1 cellular context compared by ENCODE assay signal in genomic region chr9:99071313-99072039, GRCh38.
TF ChIP-seq lines count a peak whose summit lies in the region.

No MANE protein-coding gene starts in this region.

TF ChIP-seq in K562, 482 proteins besides CTCF, POLR2A, EP300 and RAD21 (continued from another document and continues in another):
- TF ChIP-seq MGA (IDR thresholded peaks at IDR 0.05), result no peak
- 0 out of 2 replicates have a peak, but pooled peaks have one; percentile 10 for TF ChIP-seq DPF2 (IDR thresholded peaks at IDR 0.05)
- no peak for TF ChIP-seq THRAP3 (IDR thresholded peaks at IDR 0.05; ENCODE audit: borderline replicate concordance)
- TF ChIP-seq ZBTB2 (IDR thresholded peaks at IDR 0.05), result no peak
- TF ChIP-seq MCM5 (IDR thresholded peaks at IDR 0.05; ENCODE audit: low read depth), result no peak
- no peak for TF ChIP-seq GATAD2A (IDR thresholded peaks at IDR 0.05)
- no peak; the same call in 1 of the 2 replicates for TF ChIP-seq ZNF584 (CRISPR knock-in tag; IDR thresholded peaks at IDR 0.05; ENCODE audit: low read depth)
- TF ChIP-seq NFE2L1 (tag; IDR thresholded peaks at IDR 0.05; ENCODE audit: borderline replicate concordance, low read depth), result no peak
- no peak for TF ChIP-seq SP2 (IDR thresholded peaks at IDR 0.05; ENCODE audit: extremely low read depth, low read depth, low read length, poor library complexity, severe bottlenecking)
- no peak for TF ChIP-seq SNRNP70 (optimal IDR thresholded peaks at IDR 0.05; ENCODE audit: low read depth, low read length)
- no peak for TF ChIP-seq SAP30 (IDR thresholded peaks at IDR 0.05; ENCODE audit: borderline replicate concordance, insufficient read depth, low read depth, low read length, poor library complexity, severe bottlenecking)
- peak; percentile 78 for TF ChIP-seq ZNF766 (CRISPR knock-in tag; conservative IDR thresholded peaks at IDR 0.05)
- TF ChIP-seq ZNF274 (IDR thresholded peaks at IDR 0.05; ENCODE audit: borderline replicate concordance, low read depth, low read length), result no peak
- 0 out of 2 replicates have a peak, but pooled peaks have one; percentile 3 for TF ChIP-seq MECOM (CRISPR knock-in tag; IDR thresholded peaks at IDR 0.05)
- TF ChIP-seq ID3 (CRISPR knock-in tag; IDR thresholded peaks at IDR 0.05), result no peak
- 0 out of 2 replicates have a peak, but pooled peaks have one; percentile 21 for TF ChIP-seq ID3 (tag; IDR thresholded peaks at IDR 0.05)
- TF ChIP-seq SMARCA5 (IDR thresholded peaks at IDR 0.05), result no peak
- TF ChIP-seq ZNF76 (CRISPR knock-in tag; IDR thresholded peaks at IDR 0.05; ENCODE audit: borderline replicate concordance), result 0 out of 2 replicates have a peak, but pooled peaks have one; percentile 37
- TF ChIP-seq ZBTB49 (CRISPR knock-in tag; IDR thresholded peaks at IDR 0.05; ENCODE audit: borderline replicate concordance), result no peak
- TF ChIP-seq RNF2 (IDR thresholded peaks at IDR 0.05), result no peak
- TF ChIP-seq TARDBP (IDR thresholded peaks at IDR 0.05), result no peak
- peak; percentile 64; the same call in 1 of the 2 replicates for TF ChIP-seq TSHZ1 (CRISPR knock-in tag; IDR thresholded peaks at IDR 0.05)
- TF ChIP-seq TEAD1 (CRISPR knock-in tag; IDR thresholded peaks at IDR 0.05), result 0 out of 4 replicates have a peak, but pooled peaks of 1 of the 2 experiments have one; percentile 3
- no peak for TF ChIP-seq TCF3 (CRISPR knock-in tag; IDR thresholded peaks at IDR 0.05)
- no peak for TF ChIP-seq ETS1 (conservative IDR thresholded peaks at IDR 0.05; ENCODE audit: control insufficient read depth, low read depth, low read length)
- TF ChIP-seq TBP (optimal IDR thresholded peaks at IDR 0.05; ENCODE audit: low read depth, low read length), result no peak
- TF ChIP-seq RBM25 (IDR thresholded peaks at IDR 0.05; ENCODE audit: low read depth, low read length, severe bottlenecking), result no peak
- TF ChIP-seq SIN3A (IDR thresholded peaks at IDR 0.05; ENCODE audit: borderline replicate concordance in 2 of 2, control insufficient read depth in 1 of 2, low read depth in 2 of 2, low read length in 2 of 2), result no peak
- 0 out of 2 replicates have a peak, but pooled peaks have one; percentile 48 for TF ChIP-seq ZKSCAN8 (CRISPR knock-in tag; IDR thresholded peaks at IDR 0.05)
- no peak for TF ChIP-seq RNF219 (CRISPR knock-in tag; IDR thresholded peaks at IDR 0.05)
